10 cellular contexts compared by ENCODE assay signal in the genomic region with DNA sequence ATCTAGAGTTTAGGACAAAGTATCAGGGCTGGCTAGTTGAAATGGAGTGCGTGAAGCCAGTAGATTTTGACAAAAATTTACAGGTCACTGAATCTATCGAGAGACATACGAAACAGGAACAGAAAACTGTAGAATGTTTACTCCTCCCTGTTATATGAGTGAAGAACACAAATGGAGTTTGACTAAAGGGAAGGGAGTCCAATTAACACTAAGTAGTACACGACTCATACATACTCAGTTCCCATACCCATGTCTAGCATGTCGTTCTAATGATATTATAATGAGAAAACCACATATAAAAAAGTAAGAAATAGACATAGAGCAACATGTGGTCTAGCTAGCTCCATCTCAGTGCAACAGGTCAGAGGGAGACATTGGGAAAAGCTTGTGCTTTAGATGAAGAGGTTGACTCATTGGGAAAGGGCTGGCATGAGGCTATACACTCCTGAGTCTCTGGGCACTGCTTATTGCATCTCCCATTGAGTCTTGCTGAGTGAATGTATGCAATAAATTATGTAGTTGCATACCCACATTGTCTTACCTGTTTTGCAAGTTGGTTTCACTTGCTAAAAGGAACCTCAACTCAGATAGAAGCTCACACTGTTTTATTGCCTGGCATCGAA. TPM values are rescaled to one million over a fixed set of nuclear protein-coding genes. Genes with fewer than 3 reads are reported as not detected.
DNase-seq lines count a peak whose midpoint lies in the region; ATAC-seq and TF ChIP-seq lines count a peak whose summit lies in the region.
"Had no signal": no experiment of that assay in that cellular context is flagged by ENCODE, and none has a peak within 500 bp of the region (broad histone marks: within the 10 kb centered on the region; RNA-seq: fewer than 3 reads in every experiment).

No MANE protein-coding gene starts in this region.

- H3K4me3 Mint-ChIP-seq in CD4-positive, CD25-positive, alpha-beta regulatory T cell = peak overlapping the region; percentile 2 to 82 (median 50)
- H3K4me3 Mint-ChIP-seq in activated CD8-positive, alpha-beta T cell treated with anti-CD3 and anti-CD28 coated beads for 36 hours = no peak overlapping the region

- H3K27ac Mint-ChIP-seq in CD4-positive, CD25-positive, alpha-beta regulatory T cell = peak overlapping the region; percentile 83 to 95 (median 88)
- H3K27ac Mint-ChIP-seq in activated CD8-positive, alpha-beta T cell treated with anti-CD3 and anti-CD28 coated beads for 36 hours = peak overlapping the region; percentile 87

- POLR2A ChIA-PET in activated CD8-positive, alpha-beta T cell treated with anti-CD3 and anti-CD28 coated beads for 36 hours (lab: Charles Lee) = interaction anchor here (0.5 to 1.6 kb wide), 6 partner anchors 10 to 241 kb away, joined by 3 to 6 read pairs (median 3); no protein-coding TSS in a partner anchor

- TF ChIP-seq CTCF in activated CD8-positive, alpha-beta T cell treated with anti-CD3 and anti-CD28 coated beads for 36 hours (IDR thresholded peaks at IDR 0.05) = no peak
- no peak for TF ChIP-seq CTCF in lower leg skin (IDR thresholded peaks at IDR 0.05)

- no peaks in the 10 kb centered on the region for H3K9me3 Mint-ChIP-seq in CD4-positive, CD25-positive, alpha-beta regulatory T cell
- no peaks in the 10 kb centered on the region for H3K9me3 Mint-ChIP-seq in activated CD8-positive, alpha-beta T cell treated with anti-CD3 and anti-CD28 coated beads for 36 hours

- H3K9me3 ChIP-seq in CD4-positive, CD25-positive, alpha-beta regulatory T cell (ENCODE audit: control insufficient read depth in 2 of 2, low read length in 2 of 2) = no peaks in the 10 kb centered on the region

- peaks cover 93% of the 10 kb centered on the region for H3K36me3 ChIP-seq in CD4-positive, CD25-positive, alpha-beta regulatory T cell (ENCODE audit: control insufficient read depth, insufficient read depth, low read length)

- CTCF ChIA-PET in activated CD8-positive, alpha-beta T cell treated with anti-CD3 and anti-CD28 coated beads for 36 hours (lab: Charles Lee) = interaction anchor here (0.8 to 8.3 kb wide), 7 partner anchors 11 to 209 kb away, joined by 3 to 89 read pairs (median 3); no protein-coding TSS in a partner anchor

- DNase-seq in CD4-positive, CD25-positive, alpha-beta regulatory T cell = no peak
- DNase-seq in activated CD8-positive, alpha-beta T cell treated with anti-CD3 and anti-CD28 coated beads for 36 hours = no peak
- no peak for DNase-seq in lower leg skin (ENCODE audit: low spot score in 2 of 2)
- DNase-seq in dedifferentiated amniotic fluid mesenchymal stem cell (ENCODE audit: extremely low spot score) = no peak
- no peak for DNase-seq in NCI-H2227 (lab: John Stamatoyannopoulos, UW; ENCODE audit: unreplicated experiment)
- DNase-seq in stimulated activated CD8-positive, alpha-beta memory T cell treated with anti-CD3 and anti-CD28 coated beads, Interleukin-4, amount 100 ng/mL, for 48 hours = no peak

- peaks cover 88% of the 10 kb centered on the region for H3K4me1 ChIP-seq in CD4-positive, CD25-positive, alpha-beta regulatory T cell (ENCODE audit: control insufficient read depth, insufficient read depth, low read length, poor library complexity, severe bottlenecking)

- TF ChIP-seq POLR2A in lower leg skin (IDR thresholded peaks at IDR 0.05) = no peak

- no peaks in the 10 kb centered on the region for H3K27me3 Mint-ChIP-seq in CD4-positive, CD25-positive, alpha-beta regulatory T cell
- H3K27me3 Mint-ChIP-seq in activated CD8-positive, alpha-beta T cell treated with anti-CD3 and anti-CD28 coated beads for 36 hours = no peaks in the 10 kb centered on the region

- H3K4me3 ChIP-seq in CD4-positive, CD25-positive, alpha-beta regulatory T cell (ENCODE audit: low read depth, low read length) = peak overlapping the region; percentile 37
- H3K4me3 ChIP-seq in lower leg skin (ENCODE audit: low read depth, poor library complexity, severe bottlenecking) = no peak overlapping the region
- H3K4me3 ChIP-seq: lung had no signal

- WGBS in lower leg skin, 2 donors = 65 to 80% methylated on average over 6 of the region's 6 CpGs

- ATAC-seq in CD4-positive, CD25-positive, alpha-beta regulatory T cell (ENCODE audit: low read depth in 2 of 2) = no peak
- peak; percentile 89 for ATAC-seq in GM19043 (IDR thresholded peaks at IDR 0.05; ENCODE audit: low read depth, unreplicated experiment)
- ATAC-seq in HG02938 (IDR thresholded peaks at IDR 0.05; ENCODE audit: unreplicated experiment) = peak; percentile 78
- no peak for ATAC-seq in activated CD8-positive, alpha-beta T cell treated with anti-CD3 and anti-CD28 coated beads for 36 hours
- ATAC-seq: HepG2 had no signal

- peak overlapping the region; percentile 44 for H3K27ac ChIP-seq in CD4-positive, CD25-positive, alpha-beta regulatory T cell (ENCODE audit: insufficient read depth, low read length, poor library complexity, severe bottlenecking)

- peaks cover 67% of the 10 kb centered on the region for H3K36me3 Mint-ChIP-seq in CD4-positive, CD25-positive, alpha-beta regulatory T cell
- H3K36me3 Mint-ChIP-seq in activated CD8-positive, alpha-beta T cell treated with anti-CD3 and anti-CD28 coated beads for 36 hours (ENCODE audit: low read depth) = peaks cover 85% of the 10 kb centered on the region

- H3K4me1 Mint-ChIP-seq in CD4-positive, CD25-positive, alpha-beta regulatory T cell = peaks cover 52 to 87% (median 75%) of the 10 kb centered on the region in 4 donors
- H3K4me1 Mint-ChIP-seq in activated CD8-positive, alpha-beta T cell treated with anti-CD3 and anti-CD28 coated beads for 36 hours (ENCODE audit: low read depth) = peaks cover 85% of the 10 kb centered on the region

- intact Hi-C loops in activated CD8-positive, alpha-beta T cell treated with anti-CD3 and anti-CD28 coated beads for 36 hours (cut with micrococcal nuclease) = no loop called here
- intact Hi-C loops in lower leg skin (cut with DNase I; ENCODE audit: low total_unique reads) = no loop called here

- H3K27me3 ChIP-seq in CD4-positive, CD25-positive, alpha-beta regulatory T cell (ENCODE audit: control insufficient read depth, insufficient read depth, low read length) = no peaks in the 10 kb centered on the region

RNA-seq across cellular contexts. Expression of a gene that starts 43.5 kb away (rescaled TPM):
- 1,181 TPM for total RNA-seq in CD4-positive, CD25-positive, alpha-beta regulatory T cell
- 100 to 1,000 TPM; 441 to 539 (median 477) TPM for polyA plus RNA-seq in CD4-positive, CD25-positive, alpha-beta regulatory T cell
- 100 to 1,000 TPM; 363 to 373 TPM for total RNA-seq in activated CD8-positive, alpha-beta T cell treated with anti-CD3 and anti-CD28 coated beads for 36 hours
- total RNA-seq in lower leg skin = 1,000 to 10,000 TPM in 1 of 4 donors, 100 to 1,000 TPM in 3; 861 to 1,282 (median 914) TPM

Comparison
In these comparisons a context has a peak if more than half of its experiments do, and no peak if none do; other contexts are left out.
1. ATAC-seq: peak in GM19043 (single experiment) and HG02938 (single experiment); none in CD4-positive, CD25-positive, alpha-beta regulatory T cell (0 of 2) and activated CD8-positive, alpha-beta T cell treated with anti-CD3 and anti-CD28 coated beads for 36 hours (single experiment).